Comparison of ENCODE assay signal across 1 cellular context in genomic region chr4:56467284-56468096, GRCh38.
TF ChIP-seq lines count a peak whose summit lies in the region.

A gene with protein sequence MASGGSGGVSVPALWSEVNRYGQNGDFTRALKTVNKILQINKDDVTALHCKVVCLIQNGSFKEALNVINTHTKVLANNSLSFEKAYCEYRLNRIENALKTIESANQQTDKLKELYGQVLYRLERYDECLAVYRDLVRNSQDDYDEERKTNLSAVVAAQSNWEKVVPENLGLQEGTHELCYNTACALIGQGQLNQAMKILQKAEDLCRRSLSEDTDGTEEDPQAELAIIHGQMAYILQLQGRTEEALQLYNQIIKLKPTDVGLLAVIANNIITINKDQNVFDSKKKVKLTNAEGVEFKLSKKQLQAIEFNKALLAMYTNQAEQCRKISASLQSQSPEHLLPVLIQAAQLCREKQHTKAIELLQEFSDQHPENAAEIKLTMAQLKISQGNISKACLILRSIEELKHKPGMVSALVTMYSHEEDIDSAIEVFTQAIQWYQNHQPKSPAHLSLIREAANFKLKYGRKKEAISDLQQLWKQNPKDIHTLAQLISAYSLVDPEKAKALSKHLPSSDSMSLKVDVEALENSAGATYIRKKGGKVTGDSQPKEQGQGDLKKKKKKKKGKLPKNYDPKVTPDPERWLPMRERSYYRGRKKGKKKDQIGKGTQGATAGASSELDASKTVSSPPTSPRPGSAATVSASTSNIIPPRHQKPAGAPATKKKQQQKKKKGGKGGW (plus strand): TSS chr4:56467617. CDS start chr4:56467636, 19 bp downstream.

TF ChIP-seq in K562, 482 proteins besides CTCF, POLR2A, EP300 and RAD21 (continued from another document and continues in another):
- TF ChIP-seq EP400 (IDR thresholded peaks at IDR 0.05): peak; percentile 96
- TF ChIP-seq RBM17 (IDR thresholded peaks at IDR 0.05; ENCODE audit: borderline replicate concordance, low read depth, low read length): no peak
- peak; percentile 69; the same call in 1 of the 2 replicates for TF ChIP-seq ELF1 (tag; IDR thresholded peaks at IDR 0.05)
- no peak for TF ChIP-seq ETS1 (conservative IDR thresholded peaks at IDR 0.05; ENCODE audit: control insufficient read depth, low read depth, low read length)
- peak; percentile 68 for TF ChIP-seq TAF7 (tag; IDR thresholded peaks at IDR 0.05)
- no peak for TF ChIP-seq ZNF696 (CRISPR knock-in tag; conservative IDR thresholded peaks at IDR 0.05)
- TF ChIP-seq ZNF133 (CRISPR knock-in tag; IDR thresholded peaks at IDR 0.05): no peak
- no peak for TF ChIP-seq ZNF121 (CRISPR knock-in tag; conservative IDR thresholded peaks at IDR 0.05)
- no peak for TF ChIP-seq ESRRB (CRISPR knock-in tag; IDR thresholded peaks at IDR 0.05; ENCODE audit: borderline replicate concordance)
- TF ChIP-seq NFIC (IDR thresholded peaks at IDR 0.05): peak; percentile 27; the same call in 1 of the 2 replicates
- no peak for TF ChIP-seq HNRNPUL1 (IDR thresholded peaks at IDR 0.05; ENCODE audit: low read length)
- TF ChIP-seq BCLAF1 (IDR thresholded peaks at IDR 0.05; ENCODE audit: borderline replicate concordance in 1 of 2, control insufficient read depth in 1 of 2, low read depth in 2 of 2, low read length in 1 of 2): no peak
- TF ChIP-seq CBFA2T3 (IDR thresholded peaks at IDR 0.05): no peak
- peak in 1 of 2 experiments; percentile 41; a peak in 1 of 4 replicates for TF ChIP-seq TRIM24 (IDR thresholded peaks at IDR 0.05)
- peak; percentile 54; the same call in 1 of the 2 replicates for TF ChIP-seq RNF2 (IDR thresholded peaks at IDR 0.05)
- no peak for TF ChIP-seq KDM2B (CRISPR knock-in tag; IDR thresholded peaks at IDR 0.05)
- TF ChIP-seq ZC3H11A (IDR thresholded peaks at IDR 0.05; ENCODE audit: low read depth, low read length): no peak
- TF ChIP-seq ZNF311 (CRISPR knock-in tag; IDR thresholded peaks at IDR 0.05): no peak
- TF ChIP-seq, protein P1, sequence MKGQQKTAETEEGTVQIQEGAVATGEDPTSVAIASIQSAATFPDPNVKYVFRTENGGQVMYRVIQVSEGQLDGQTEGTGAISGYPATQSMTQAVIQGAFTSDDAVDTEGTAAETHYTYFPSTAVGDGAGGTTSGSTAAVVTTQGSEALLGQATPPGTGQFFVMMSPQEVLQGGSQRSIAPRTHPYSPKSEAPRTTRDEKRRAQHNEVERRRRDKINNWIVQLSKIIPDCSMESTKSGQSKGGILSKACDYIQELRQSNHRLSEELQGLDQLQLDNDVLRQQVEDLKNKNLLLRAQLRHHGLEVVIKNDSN (CRISPR knock-in tag; IDR thresholded peaks at IDR 0.05): peak; percentile 37; the same call in 1 of the 2 replicates
- TF ChIP-seq NFRKB (IDR thresholded peaks at IDR 0.05; ENCODE audit: low read depth): peak; percentile 76; the same call in 1 of the 2 replicates
- TF ChIP-seq ZNF707 (CRISPR knock-in tag; conservative IDR thresholded peaks at IDR 0.05): no peak
- no peak for TF ChIP-seq PTBP1 (IDR thresholded peaks at IDR 0.05; ENCODE audit: low read depth, low read length)
- TF ChIP-seq GTF2A2 (tag; IDR thresholded peaks at IDR 0.05): peak; percentile 44; the same call in 1 of the 2 replicates
- no peak for TF ChIP-seq ZNF436 (CRISPR knock-in tag; IDR thresholded peaks at IDR 0.05)
- TF ChIP-seq ARNT (IDR thresholded peaks at IDR 0.05): peak; percentile 29 to 33; a peak in 1 of 4 replicates
- no peak for TF ChIP-seq TCF3 (CRISPR knock-in tag; IDR thresholded peaks at IDR 0.05)
- TF ChIP-seq PURB (CRISPR knock-in tag; IDR thresholded peaks at IDR 0.05; ENCODE audit: low read depth): no peak
- TF ChIP-seq ZBTB34 (CRISPR knock-in tag; IDR thresholded peaks at IDR 0.05): no peak
- no peak for TF ChIP-seq STAT5B (CRISPR knock-in tag; IDR thresholded peaks at IDR 0.05)
- TF ChIP-seq FIP1L1 (IDR thresholded peaks at IDR 0.05; ENCODE audit: low read depth, low read length, poor library complexity, severe bottlenecking): no peak
- TF ChIP-seq E2F3 (CRISPR knock-in tag; IDR thresholded peaks at IDR 0.05): no peak
- TF ChIP-seq CREBBP (IDR thresholded peaks at IDR 0.05; ENCODE audit: low read depth, low read length): no peak
- no peak for TF ChIP-seq ZNF57 (CRISPR knock-in tag; IDR thresholded peaks at IDR 0.05)
- no peak for TF ChIP-seq HOXB6 (CRISPR knock-in tag; IDR thresholded peaks at IDR 0.05; ENCODE audit: borderline replicate concordance)
- TF ChIP-seq, protein P2, sequence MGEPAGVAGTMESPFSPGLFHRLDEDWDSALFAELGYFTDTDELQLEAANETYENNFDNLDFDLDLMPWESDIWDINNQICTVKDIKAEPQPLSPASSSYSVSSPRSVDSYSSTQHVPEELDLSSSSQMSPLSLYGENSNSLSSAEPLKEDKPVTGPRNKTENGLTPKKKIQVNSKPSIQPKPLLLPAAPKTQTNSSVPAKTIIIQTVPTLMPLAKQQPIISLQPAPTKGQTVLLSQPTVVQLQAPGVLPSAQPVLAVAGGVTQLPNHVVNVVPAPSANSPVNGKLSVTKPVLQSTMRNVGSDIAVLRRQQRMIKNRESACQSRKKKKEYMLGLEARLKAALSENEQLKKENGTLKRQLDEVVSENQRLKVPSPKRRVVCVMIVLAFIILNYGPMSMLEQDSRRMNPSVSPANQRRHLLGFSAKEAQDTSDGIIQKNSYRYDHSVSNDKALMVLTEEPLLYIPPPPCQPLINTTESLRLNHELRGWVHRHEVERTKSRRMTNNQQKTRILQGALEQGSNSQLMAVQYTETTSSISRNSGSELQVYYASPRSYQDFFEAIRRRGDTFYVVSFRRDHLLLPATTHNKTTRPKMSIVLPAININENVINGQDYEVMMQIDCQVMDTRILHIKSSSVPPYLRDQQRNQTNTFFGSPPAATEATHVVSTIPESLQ (CRISPR knock-in tag; IDR thresholded peaks at IDR 0.05): no peak
- no peak for TF ChIP-seq MCM7 (IDR thresholded peaks at IDR 0.05)
- TF ChIP-seq TEAD1 (CRISPR knock-in tag; IDR thresholded peaks at IDR 0.05): peak in 1 of 2 experiments; percentile 73; a peak in 2 of 4 replicates
- TF ChIP-seq MLLT1 (IDR thresholded peaks at IDR 0.05): peak; percentile 10 to 84; a peak in 3 of 4 replicates
- TF ChIP-seq, protein P3, sequence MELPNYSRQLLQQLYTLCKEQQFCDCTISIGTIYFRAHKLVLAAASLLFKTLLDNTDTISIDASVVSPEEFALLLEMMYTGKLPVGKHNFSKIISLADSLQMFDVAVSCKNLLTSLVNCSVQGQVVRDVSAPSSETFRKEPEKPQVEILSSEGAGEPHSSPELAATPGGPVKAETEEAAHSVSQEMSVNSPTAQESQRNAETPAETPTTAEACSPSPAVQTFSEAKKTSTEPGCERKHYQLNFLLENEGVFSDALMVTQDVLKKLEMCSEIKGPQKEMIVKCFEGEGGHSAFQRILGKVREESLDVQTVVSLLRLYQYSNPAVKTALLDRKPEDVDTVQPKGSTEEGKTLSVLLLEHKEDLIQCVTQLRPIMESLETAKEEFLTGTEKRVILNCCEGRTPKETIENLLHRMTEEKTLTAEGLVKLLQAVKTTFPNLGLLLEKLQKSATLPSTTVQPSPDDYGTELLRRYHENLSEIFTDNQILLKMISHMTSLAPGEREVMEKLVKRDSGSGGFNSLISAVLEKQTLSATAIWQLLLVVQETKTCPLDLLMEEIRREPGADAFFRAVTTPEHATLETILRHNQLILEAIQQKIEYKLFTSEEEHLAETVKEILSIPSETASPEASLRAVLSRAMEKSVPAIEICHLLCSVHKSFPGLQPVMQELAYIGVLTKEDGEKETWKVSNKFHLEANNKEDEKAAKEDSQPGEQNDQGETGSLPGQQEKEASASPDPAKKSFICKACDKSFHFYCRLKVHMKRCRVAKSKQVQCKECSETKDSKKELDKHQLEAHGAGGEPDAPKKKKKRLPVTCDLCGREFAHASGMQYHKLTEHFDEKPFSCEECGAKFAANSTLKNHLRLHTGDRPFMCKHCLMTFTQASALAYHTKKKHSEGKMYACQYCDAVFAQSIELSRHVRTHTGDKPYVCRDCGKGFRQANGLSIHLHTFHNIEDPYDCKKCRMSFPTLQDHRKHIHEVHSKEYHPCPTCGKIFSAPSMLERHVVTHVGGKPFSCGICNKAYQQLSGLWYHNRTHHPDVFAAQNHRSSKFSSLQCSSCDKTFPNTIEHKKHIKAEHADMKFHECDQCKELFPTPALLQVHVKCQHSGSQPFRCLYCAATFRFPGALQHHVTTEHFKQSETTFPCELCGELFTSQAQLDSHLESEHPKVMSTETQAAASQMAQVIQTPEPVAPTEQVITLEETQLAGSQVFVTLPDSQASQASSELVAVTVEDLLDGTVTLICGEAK (IDR thresholded peaks at IDR 0.05): peak; percentile 94
- TF ChIP-seq, protein P3 (CRISPR knock-in tag; IDR thresholded peaks at IDR 0.05): no peak
- no peak for TF ChIP-seq RBM34 (IDR thresholded peaks at IDR 0.05; ENCODE audit: borderline replicate concordance, insufficient read depth, low read length)
- TF ChIP-seq SMAD1 (IDR thresholded peaks at IDR 0.05; ENCODE audit: low read depth, low read length, partially characterized antibody): peak; percentile 78
- TF ChIP-seq PRMT5 (CRISPR knock-in tag; IDR thresholded peaks at IDR 0.05): no peak
- no peak for TF ChIP-seq HMGN3 (IDR thresholded peaks at IDR 0.05; ENCODE audit: borderline replicate concordance, extremely low read depth, insufficient read length, low read depth, low read length)
- TF ChIP-seq GABPA (tag; conservative IDR thresholded peaks at IDR 0.05; ENCODE audit: low read depth): peak; percentile 97
- no peak for TF ChIP-seq DNMT1 (IDR thresholded peaks at IDR 0.05)
